Comparison of ENCODE assay signal across 27 cellular contexts in the genomic region with DNA sequence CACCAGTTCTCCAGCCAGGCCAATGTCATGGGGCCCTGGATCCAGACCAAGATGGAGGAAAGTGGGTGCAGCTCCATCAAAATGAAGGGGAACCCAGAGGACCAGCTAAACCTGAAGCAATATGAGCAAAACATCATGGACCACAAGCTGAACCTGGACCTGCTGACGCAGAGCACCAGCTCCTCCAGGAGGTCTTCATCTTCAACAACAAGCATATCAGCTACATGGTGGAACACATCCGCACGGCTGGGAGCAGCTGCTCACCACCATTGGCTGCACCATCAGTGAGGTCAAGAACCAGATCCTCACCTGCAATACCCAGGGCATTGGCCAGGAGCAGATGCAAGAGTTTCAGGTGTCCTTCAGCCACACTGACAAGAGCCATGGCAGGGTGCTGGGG. TPM values are rescaled to one million over a fixed set of nuclear protein-coding genes. Genes with fewer than 3 reads are reported as not detected.
"Had no signal": no experiment of that assay in that cellular context is flagged by ENCODE, and none has a peak within 500 bp of the region (broad histone marks: within the 10 kb centered on the region; RNA-seq: fewer than 3 reads in every experiment).

No MANE protein-coding gene starts in this region.

- H3K27ac ChIP-seq: coronary artery, dorsolateral prefrontal cortex, esophagus muscularis mucosa, gastrocnemius medialis, heart right ventricle, left lung, lower lobe of right lung had no signal

- ATAC-seq: gastrocnemius medialis, heart right ventricle, left cardiac atrium, left lung, left ventricle myocardium superior, lower lobe of right lung, mucosa of descending colon had no signal

- H3K36me3 ChIP-seq: esophagus muscularis mucosa, gastrocnemius medialis, heart right ventricle, left lung, lower lobe of right lung had no signal

- H3K4me1 Mint-ChIP-seq: mesothelial cell of epicardium had no signal

- H3K9me3 ChIP-seq: gastrocnemius medialis, left lung, lower lobe of right lung, mucosa of descending colon had no signal

- H3K27ac Mint-ChIP-seq: mesothelial cell of epicardium had no signal

- H3K4me3 Mint-ChIP-seq: mesothelial cell of epicardium had no signal

- H3K36me3 Mint-ChIP-seq: mesothelial cell of epicardium had no signal

- H3K4me3 ChIP-seq: coronary artery, dorsolateral prefrontal cortex, esophagus muscularis mucosa, gastrocnemius medialis, heart right ventricle, left lung, lower lobe of right lung, mucosa of descending colon had no signal

- H3K27me3 ChIP-seq: gastrocnemius medialis had no signal

- H3K4me1 ChIP-seq: esophagus muscularis mucosa, gastrocnemius medialis, heart right ventricle, left lung, lower lobe of right lung had no signal

- DNase-seq: dermis blood vessel endothelial cell; dorsolateral prefrontal cortex; effector CD4-positive, alpha-beta T cell; effector memory CD4-positive, alpha-beta T cell; foreskin melanocyte; gastrocnemius medialis; glutamatergic neuron; heart right ventricle; hippocampal formation; left cardiac atrium; left lung; left ventricle myocardium superior; lower lobe of right lung; mesenchymal stem cell; mucosa of descending colon had no signal

- FAIRE-seq: colon, endothelial cell of umbilical vein, islet of Langerhans, keratinocyte had no signal

RNA-seq across cellular contexts. Expression of gene EPHA10, which starts 13.7 kb away (rescaled TPM):
- total RNA-seq: dermis blood vessel endothelial cell, endothelial cell of umbilical vein, fibroblast of villous mesenchyme, lung microvascular endothelial cell, mesenteric fat pad, myocyte had no signal
- polyA plus RNA-seq: endothelial cell of umbilical vein, fibroblast of lung, keratinocyte had no signal
